ENCODE assay signal across 28 cellular contexts in genomic region chr5:25694805-25695204, GRCh38.
"Had no signal": no experiment of that assay in that cellular context is flagged by ENCODE, and none has a peak within 500 bp of the region (broad histone marks: within the 10 kb centered on the region; RNA-seq: fewer than 3 reads in every experiment).

No MANE protein-coding gene starts in this region.

- H3K4me1 ChIP-seq: esophagus squamous epithelium, parathyroid adenoma, tibial nerve had no signal

- H3K4me1 Mint-ChIP-seq: activated CD4-positive, alpha-beta memory T cell treated with anti-CD3 and anti-CD28 coated beads, Interleukin-2, amount 10 ng/mL, durations not matched to agents 7 days and 5 days; activated CD4-positive, alpha-beta T cell treated with anti-CD3 and anti-CD28 coated beads, Interleukin-2, amount 10 ng/mL, durations not matched to agents 7 days and 5 days; activated T-helper 17 cell treated with anti-CD3 and anti-CD28 coated beads, Interleukin-2, amount 50 U/mL, for 72 hours; mesothelial cell of epicardium; naive thymus-derived CD4-positive, alpha-beta T cell; WTC11 had no signal

- H3K36me3 ChIP-seq: esophagus squamous epithelium, tibial nerve had no signal

- H3K9me3 ChIP-seq: esophagus squamous epithelium, tibial nerve had no signal

- H3K27ac Mint-ChIP-seq: activated CD4-positive, alpha-beta memory T cell treated with anti-CD3 and anti-CD28 coated beads, Interleukin-2, amount 10 ng/mL, durations not matched to agents 7 days and 5 days; activated CD4-positive, alpha-beta T cell treated with anti-CD3 and anti-CD28 coated beads, Interleukin-2, amount 10 ng/mL, durations not matched to agents 7 days and 5 days; activated T-helper 17 cell treated with anti-CD3 and anti-CD28 coated beads, Interleukin-2, amount 50 U/mL, for 72 hours; dendritic cell treated with granulocyte-macrophage colony-stimulating factor and Interleukin-4, amounts not matched to agents 40 ng/mL and 50 ng/mL, for 4 days; mesothelial cell of epicardium; naive thymus-derived CD4-positive, alpha-beta T cell; WTC11 had no signal

- H3K4me3 ChIP-seq: esophagus squamous epithelium, tibial nerve had no signal

- FAIRE-seq: endometrium had no signal

- DNase-seq: activated CD4-positive, alpha-beta memory T cell treated with anti-CD3 and anti-CD28 coated beads, Interleukin-2, amount 10 ng/mL, durations not matched to agents 7 days and 5 days; activated CD4-positive, alpha-beta T cell treated with anti-CD3 and anti-CD28 coated beads for 1 hour; activated CD4-positive, alpha-beta T cell treated with anti-CD3 and anti-CD28 coated beads, Interleukin-2, amount 10 ng/mL, durations not matched to agents 7 days and 5 days; activated gamma-delta T cell treated with Interleukin-2 at 50 U/mL for 16 hours; activated naive CD4-positive, alpha-beta T cell treated with anti-CD3 and anti-CD28 coated beads, Interleukin-2, amount 50 U/mL, for 16 hours; activated T-cell treated with anti-CD3 and anti-CD28 coated beads, Interleukin-2, amount 50 U/mL, for 4 hours; amniotic stem cell; caudate nucleus; effector CD4-positive, alpha-beta T cell; esophagus squamous epithelium; foreskin melanocyte; islet precursor cell; left cardiac atrium; left ventricle myocardium superior; mammary epithelial cell; naive thymus-derived CD4-positive, alpha-beta T cell; nucleus accumbens; right cardiac atrium; stimulated activated naive CD4-positive, alpha-beta T cell; T-helper 2 cell had no signal

- H3K79me2 ChIP-seq: parathyroid adenoma had no signal

- H3K27me3 Mint-ChIP-seq: activated CD4-positive, alpha-beta memory T cell treated with anti-CD3 and anti-CD28 coated beads, Interleukin-2, amount 10 ng/mL, durations not matched to agents 7 days and 5 days; activated CD4-positive, alpha-beta T cell treated with anti-CD3 and anti-CD28 coated beads, Interleukin-2, amount 10 ng/mL, durations not matched to agents 7 days and 5 days; activated T-helper 17 cell treated with anti-CD3 and anti-CD28 coated beads, Interleukin-2, amount 50 U/mL, for 72 hours; dendritic cell treated with granulocyte-macrophage colony-stimulating factor and Interleukin-4, amounts not matched to agents 40 ng/mL and 50 ng/mL, for 4 days; naive thymus-derived CD4-positive, alpha-beta T cell had no signal

- H3K9me3 Mint-ChIP-seq: activated CD4-positive, alpha-beta memory T cell treated with anti-CD3 and anti-CD28 coated beads, Interleukin-2, amount 10 ng/mL, durations not matched to agents 7 days and 5 days; dendritic cell treated with granulocyte-macrophage colony-stimulating factor and Interleukin-4, amounts not matched to agents 40 ng/mL and 50 ng/mL, for 4 days; mesothelial cell of epicardium; WTC11 had no signal

- H3K27me3 ChIP-seq: esophagus squamous epithelium, tibial nerve had no signal

- H3K36me3 Mint-ChIP-seq: mesothelial cell of epicardium; naive thymus-derived CD4-positive, alpha-beta T cell; WTC11 had no signal

- H3K27ac ChIP-seq: epithelial cell of prostate, esophagus squamous epithelium, parathyroid adenoma, tibial nerve had no signal

- H2AFZ ChIP-seq: parathyroid adenoma had no signal

- ATAC-seq: activated T-cell treated with anti-CD3 and anti-CD28 coated beads, Interleukin-2, amount 50 U/mL, for 4 hours; activated T-helper 17 cell treated with anti-CD3 and anti-CD28 coated beads, Interleukin-2, amount 50 U/mL, for 72 hours; left cardiac atrium; left ventricle myocardium superior; naive thymus-derived CD4-positive, alpha-beta T cell; right cardiac atrium; WTC11 had no signal

- H3K4me3 Mint-ChIP-seq: activated CD4-positive, alpha-beta memory T cell treated with anti-CD3 and anti-CD28 coated beads, Interleukin-2, amount 10 ng/mL, durations not matched to agents 7 days and 5 days; activated CD4-positive, alpha-beta T cell treated with anti-CD3 and anti-CD28 coated beads, Interleukin-2, amount 10 ng/mL, durations not matched to agents 7 days and 5 days; activated T-cell treated with anti-CD3 and anti-CD28 coated beads, Interleukin-2, amount 50 U/mL, for 4 hours; activated T-helper 17 cell treated with anti-CD3 and anti-CD28 coated beads, Interleukin-2, amount 50 U/mL, for 72 hours; dendritic cell treated with granulocyte-macrophage colony-stimulating factor and Interleukin-4, amounts not matched to agents 40 ng/mL and 50 ng/mL, for 4 days; mesothelial cell of epicardium; naive thymus-derived CD4-positive, alpha-beta T cell; WTC11 had no signal

- H3K9ac ChIP-seq: parathyroid adenoma had no signal
